Comparison of ENCODE assay signal across 8 cellular contexts in the genomic region with DNA sequence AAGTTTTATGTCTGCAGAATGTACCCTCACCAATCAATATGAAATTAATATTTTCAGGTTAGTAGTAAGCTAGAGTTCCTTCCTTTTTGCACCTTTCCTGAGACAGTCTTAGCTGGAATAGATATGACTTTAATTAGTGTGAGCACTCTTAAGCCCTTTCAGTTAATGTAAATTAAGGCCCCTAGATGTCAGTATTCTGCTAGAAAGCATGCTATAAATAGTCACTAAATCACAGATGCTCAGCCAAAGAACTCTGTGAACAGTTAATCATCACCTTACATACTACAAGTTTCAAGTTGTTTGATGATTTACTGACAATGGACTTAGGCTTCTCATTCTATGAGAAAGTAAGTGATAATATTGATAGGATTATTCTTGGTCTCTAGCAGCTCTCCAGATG.
DNase-seq lines count a peak whose midpoint lies in the region; ATAC-seq and TF ChIP-seq lines count a peak whose summit lies in the region.

No MANE protein-coding gene starts in this region.

- ATAC-seq in HG02678 (IDR thresholded peaks at IDR 0.05; ENCODE audit: unreplicated experiment), result peak; percentile 64

- no peaks in the 10 kb centered on the region for H3K9me3 ChIP-seq in MG63

- H3K27me3 ChIP-seq in MG63, result no peaks in the 10 kb centered on the region

- H3K27ac ChIP-seq in epithelial cell of prostate, result no peak overlapping the region

- H3K4me3 ChIP-seq in MG63, result no peak overlapping the region

- H3K36me3 ChIP-seq in MG63, result no peaks in the 10 kb centered on the region

- in situ Hi-C loops in GM13977 (cut with MboI; ENCODE audit: low pct_unique_long_range_greater_than_20kb, low sequenced_read_pairs, unreplicated experiment), result no loop called here

- peak; percentile 8 for DNase-seq in GM13977 (ENCODE audit: low spot score)
- DNase-seq in NCI-H2171 (lab: John Stamatoyannopoulos, UW), result peak; percentile 1
- peak; percentile 2 for DNase-seq in epithelial cell of prostate (ENCODE audit: low read depth, low spot score)
- no peak for DNase-seq in amygdala (lab: John Stamatoyannopoulos, UW)
- DNase-seq in MG63, result no peak
- no peak for DNase-seq in SKM-1 treated with dmso at 0.1 percent for 144 hours (lab: John Stamatoyannopoulos, UW; ENCODE audit: unreplicated experiment)
- no peak for DNase-seq in germinal center (ENCODE audit: low spot score)

- peak; percentile 17 for TF ChIP-seq CTCF in GM13977 (IDR thresholded peaks at IDR 0.05; ENCODE audit: extremely low read depth, insufficient read depth, missing control alignments)

Comparison
In these comparisons a context has a peak if more than half of its experiments do, and no peak if none do; other contexts are left out.
1. DNase-seq: peak in GM13977 (single experiment), NCI-H2171 (single experiment) and epithelial cell of prostate (single experiment); none in amygdala (0 of 56), MG63 (single experiment), SKM-1 treated with dmso at 0.1 percent for 144 hours (single experiment) and germinal center (single experiment).